ENCODE assay signal across 1 cellular context in genomic region chr7:47580175-47580701, GRCh38.
TF ChIP-seq lines count a peak whose summit lies in the region.

No MANE protein-coding gene starts in this region.

TF ChIP-seq in HepG2, 621 proteins besides CTCF, POLR2A, EP300 and RAD21 (continued from another document and continues in another):
- TF ChIP-seq, protein P1, sequence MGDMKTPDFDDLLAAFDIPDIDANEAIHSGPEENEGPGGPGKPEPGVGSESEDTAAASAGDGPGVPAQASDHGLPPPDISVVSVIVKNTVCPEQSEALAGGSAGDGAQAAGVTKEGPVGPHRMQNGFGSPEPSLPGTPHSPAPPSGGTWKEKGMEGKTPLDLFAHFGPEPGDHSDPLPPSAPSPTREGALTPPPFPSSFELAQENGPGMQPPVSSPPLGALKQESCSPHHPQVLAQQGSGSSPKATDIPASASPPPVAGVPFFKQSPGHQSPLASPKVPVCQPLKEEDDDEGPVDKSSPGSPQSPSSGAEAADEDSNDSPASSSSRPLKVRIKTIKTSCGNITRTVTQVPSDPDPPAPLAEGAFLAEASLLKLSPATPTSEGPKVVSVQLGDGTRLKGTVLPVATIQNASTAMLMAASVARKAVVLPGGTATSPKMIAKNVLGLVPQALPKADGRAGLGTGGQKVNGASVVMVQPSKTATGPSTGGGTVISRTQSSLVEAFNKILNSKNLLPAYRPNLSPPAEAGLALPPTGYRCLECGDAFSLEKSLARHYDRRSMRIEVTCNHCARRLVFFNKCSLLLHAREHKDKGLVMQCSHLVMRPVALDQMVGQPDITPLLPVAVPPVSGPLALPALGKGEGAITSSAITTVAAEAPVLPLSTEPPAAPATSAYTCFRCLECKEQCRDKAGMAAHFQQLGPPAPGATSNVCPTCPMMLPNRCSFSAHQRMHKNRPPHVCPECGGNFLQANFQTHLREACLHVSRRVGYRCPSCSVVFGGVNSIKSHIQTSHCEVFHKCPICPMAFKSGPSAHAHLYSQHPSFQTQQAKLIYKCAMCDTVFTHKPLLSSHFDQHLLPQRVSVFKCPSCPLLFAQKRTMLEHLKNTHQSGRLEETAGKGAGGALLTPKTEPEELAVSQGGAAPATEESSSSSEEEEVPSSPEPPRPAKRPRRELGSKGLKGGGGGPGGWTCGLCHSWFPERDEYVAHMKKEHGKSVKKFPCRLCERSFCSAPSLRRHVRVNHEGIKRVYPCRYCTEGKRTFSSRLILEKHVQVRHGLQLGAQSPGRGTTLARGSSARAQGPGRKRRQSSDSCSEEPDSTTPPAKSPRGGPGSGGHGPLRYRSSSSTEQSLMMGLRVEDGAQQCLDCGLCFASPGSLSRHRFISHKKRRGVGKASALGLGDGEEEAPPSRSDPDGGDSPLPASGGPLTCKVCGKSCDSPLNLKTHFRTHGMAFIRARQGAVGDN (CRISPR knock-in tag; IDR thresholded peaks at IDR 0.05): no peak
- TF ChIP-seq, protein P2, sequence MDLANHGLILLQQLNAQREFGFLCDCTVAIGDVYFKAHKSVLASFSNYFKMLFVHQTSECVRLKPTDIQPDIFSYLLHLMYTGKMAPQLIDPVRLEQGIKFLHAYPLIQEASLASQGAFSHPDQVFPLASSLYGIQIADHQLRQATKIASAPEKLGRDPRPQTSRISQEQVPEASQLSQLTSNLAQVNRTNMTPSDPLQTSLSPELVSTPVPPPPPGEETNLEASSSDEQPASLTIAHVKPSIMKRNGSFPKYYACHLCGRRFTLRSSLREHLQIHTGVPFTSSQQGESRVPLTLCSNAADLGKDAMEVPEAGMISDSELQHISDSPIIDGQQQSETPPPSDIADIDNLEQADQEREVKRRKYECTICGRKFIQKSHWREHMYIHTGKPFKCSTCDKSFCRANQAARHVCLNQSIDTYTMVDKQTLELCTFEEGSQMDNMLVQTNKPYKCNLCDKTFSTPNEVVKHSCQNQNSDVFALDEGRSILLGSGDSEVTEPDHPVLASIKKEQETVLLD (CRISPR knock-in tag; IDR thresholded peaks at IDR 0.05; ENCODE audit: low read depth): no peak
- TF ChIP-seq FOSL1 (CRISPR knock-in tag; IDR thresholded peaks at IDR 0.05; ENCODE audit: borderline replicate concordance): no peak
- TF ChIP-seq ZEB1 (IDR thresholded peaks at IDR 0.05; ENCODE audit: insufficient replicate concordance, low read depth): no peak
- TF ChIP-seq RBAK (CRISPR knock-in tag; IDR thresholded peaks at IDR 0.05): no peak
- no peak for TF ChIP-seq SUZ12 (IDR thresholded peaks at IDR 0.05; ENCODE audit: low read depth, low read length)
- TF ChIP-seq ZSCAN25 (CRISPR knock-in tag; IDR thresholded peaks at IDR 0.05): no peak
- TF ChIP-seq ZNF3 (CRISPR knock-in tag; IDR thresholded peaks at IDR 0.05): no peak
- TF ChIP-seq ZNF773 (CRISPR knock-in tag; IDR thresholded peaks at IDR 0.05; ENCODE audit: borderline replicate concordance): no peak
- no peak for TF ChIP-seq ZNF430 (CRISPR knock-in tag; IDR thresholded peaks at IDR 0.05)
- TF ChIP-seq YY1 (IDR thresholded peaks at IDR 0.05; ENCODE audit: insufficient read depth, insufficient replicate concordance, low read depth, low read length): no peak
- TF ChIP-seq ZNF570 (CRISPR knock-in tag; IDR thresholded peaks at IDR 0.05; ENCODE audit: borderline replicate concordance): no peak
- TF ChIP-seq, protein P3, sequence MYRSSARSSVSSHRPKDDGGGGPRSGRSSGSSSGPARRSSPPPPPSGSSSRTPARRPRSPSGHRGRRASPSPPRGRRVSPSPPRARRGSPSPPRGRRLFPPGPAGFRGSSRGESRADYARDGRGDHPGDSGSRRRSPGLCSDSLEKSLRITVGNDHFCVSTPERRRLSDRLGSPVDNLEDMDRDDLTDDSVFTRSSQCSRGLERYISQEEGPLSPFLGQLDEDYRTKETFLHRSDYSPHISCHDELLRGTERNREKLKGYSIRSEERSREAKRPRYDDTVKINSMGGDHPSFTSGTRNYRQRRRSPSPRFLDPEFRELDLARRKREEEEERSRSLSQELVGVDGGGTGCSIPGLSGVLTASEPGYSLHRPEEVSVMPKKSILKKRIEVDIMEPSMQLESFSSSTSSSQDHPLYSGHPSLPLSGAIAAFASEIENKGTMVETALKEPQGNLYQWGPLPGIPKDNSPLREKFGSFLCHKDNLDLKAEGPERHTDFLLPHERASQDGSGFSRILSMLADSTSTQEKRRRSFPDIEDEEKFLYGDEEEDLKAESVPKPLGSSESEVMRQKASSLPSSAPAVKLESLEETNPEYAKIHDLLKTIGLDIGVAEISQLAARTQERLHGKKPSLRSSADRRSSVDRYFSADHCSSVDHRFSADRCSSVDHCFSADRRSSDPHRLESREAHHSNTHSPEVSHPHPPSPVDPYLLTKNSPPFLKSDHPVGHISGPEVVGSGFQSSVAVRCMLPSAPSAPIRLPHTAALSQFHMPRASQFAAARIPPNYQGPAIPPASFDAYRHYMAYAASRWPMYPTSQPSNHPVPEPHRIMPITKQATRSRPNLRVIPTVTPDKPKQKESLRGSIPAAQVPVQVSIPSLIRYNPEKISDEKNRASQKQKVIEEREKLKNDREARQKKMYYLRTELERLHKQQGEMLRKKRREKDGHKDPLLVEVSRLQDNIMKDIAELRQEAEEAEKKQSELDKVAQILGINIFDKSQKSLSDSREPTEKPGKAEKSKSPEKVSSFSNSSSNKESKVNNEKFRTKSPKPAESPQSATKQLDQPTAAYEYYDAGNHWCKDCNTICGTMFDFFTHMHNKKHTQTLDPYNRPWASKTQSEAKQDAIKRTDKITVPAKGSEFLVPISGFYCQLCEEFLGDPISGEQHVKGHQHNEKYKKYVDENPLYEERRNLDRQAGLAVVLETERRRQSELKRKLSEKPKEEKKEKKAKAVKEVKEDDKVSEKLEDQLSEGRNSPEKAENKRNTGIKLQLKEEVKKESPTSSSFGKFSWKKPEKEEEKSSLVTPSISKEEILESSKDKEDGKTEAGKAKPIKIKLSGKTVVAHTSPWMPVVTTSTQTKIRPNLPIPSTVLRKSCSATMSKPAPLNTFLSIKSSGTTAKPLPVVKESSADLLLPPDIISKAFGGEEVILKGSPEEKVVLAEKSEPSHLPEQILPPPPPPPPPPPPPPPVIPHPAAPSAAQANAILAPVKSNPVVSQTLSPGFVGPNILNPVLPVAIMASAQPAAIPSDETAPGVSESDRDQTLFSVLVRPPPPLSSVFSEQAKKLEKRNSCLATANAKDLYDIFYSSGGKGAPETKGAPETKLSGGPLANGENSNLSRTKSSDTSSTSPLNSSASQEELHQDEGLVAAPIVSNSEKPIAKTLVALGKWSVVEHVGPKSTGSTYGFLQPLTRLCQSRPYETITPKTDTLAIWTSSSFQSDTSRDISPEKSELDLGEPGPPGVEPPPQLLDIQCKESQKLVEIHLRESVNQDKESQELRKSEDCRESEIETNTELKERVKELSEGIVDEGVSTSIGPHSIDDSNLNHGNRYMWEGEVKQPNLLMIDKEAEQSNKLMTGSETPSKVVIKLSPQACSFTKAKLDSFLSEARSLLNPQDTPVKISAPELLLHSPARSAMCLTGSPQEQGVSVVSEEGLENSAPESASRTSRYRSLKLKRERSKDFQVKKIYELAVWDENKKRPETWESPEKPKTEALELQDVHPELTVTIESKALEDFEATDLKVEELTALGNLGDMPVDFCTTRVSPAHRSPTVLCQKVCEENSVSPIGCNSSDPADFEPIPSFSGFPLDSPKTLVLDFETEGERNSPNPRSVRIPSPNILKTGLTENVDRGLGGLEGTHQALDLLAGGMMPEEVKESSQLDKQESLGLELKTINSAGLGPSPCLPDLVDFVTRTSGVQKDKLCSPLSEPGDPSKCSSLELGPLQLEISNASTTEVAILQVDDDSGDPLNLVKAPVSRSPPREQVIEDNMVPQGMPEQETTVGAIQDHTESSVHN (CRISPR knock-in tag; IDR thresholded peaks at IDR 0.05): no peak
- TF ChIP-seq SMC3 (IDR thresholded peaks at IDR 0.05; ENCODE audit: low read length): no peak
- no peak for TF ChIP-seq ELK4 (CRISPR knock-in tag; IDR thresholded peaks at IDR 0.05; ENCODE audit: borderline replicate concordance)
- TF ChIP-seq HDAC2 (CRISPR knock-in tag; IDR thresholded peaks at IDR 0.05): peak; percentile 80
- TF ChIP-seq FOXA1 (IDR thresholded peaks at IDR 0.05): no peak
- TF ChIP-seq FOXA1 (CRISPR knock-in tag; IDR thresholded peaks at IDR 0.05): peak; percentile 90
- TF ChIP-seq PAF1 (CRISPR knock-in tag; IDR thresholded peaks at IDR 0.05): no peak
- TF ChIP-seq, protein P4, sequence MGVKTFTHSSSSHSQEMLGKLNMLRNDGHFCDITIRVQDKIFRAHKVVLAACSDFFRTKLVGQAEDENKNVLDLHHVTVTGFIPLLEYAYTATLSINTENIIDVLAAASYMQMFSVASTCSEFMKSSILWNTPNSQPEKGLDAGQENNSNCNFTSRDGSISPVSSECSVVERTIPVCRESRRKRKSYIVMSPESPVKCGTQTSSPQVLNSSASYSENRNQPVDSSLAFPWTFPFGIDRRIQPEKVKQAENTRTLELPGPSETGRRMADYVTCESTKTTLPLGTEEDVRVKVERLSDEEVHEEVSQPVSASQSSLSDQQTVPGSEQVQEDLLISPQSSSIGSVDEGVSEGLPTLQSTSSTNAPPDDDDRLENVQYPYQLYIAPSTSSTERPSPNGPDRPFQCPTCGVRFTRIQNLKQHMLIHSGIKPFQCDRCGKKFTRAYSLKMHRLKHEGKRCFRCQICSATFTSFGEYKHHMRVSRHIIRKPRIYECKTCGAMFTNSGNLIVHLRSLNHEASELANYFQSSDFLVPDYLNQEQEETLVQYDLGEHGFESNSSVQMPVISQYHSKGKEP (CRISPR knock-in tag; IDR thresholded peaks at IDR 0.05): no peak
- TF ChIP-seq ZNF225 (CRISPR knock-in tag; IDR thresholded peaks at IDR 0.05): no peak
- TF ChIP-seq REST (IDR thresholded peaks at IDR 0.05; ENCODE audit: borderline replicate concordance in 1 of 2, low read depth in 1 of 2, low read length in 2 of 2): no peak
- TF ChIP-seq ZNF207 (IDR thresholded peaks at IDR 0.05; ENCODE audit: borderline replicate concordance): no peak
- TF ChIP-seq ZNF784 (CRISPR knock-in tag; IDR thresholded peaks at IDR 0.05; ENCODE audit: borderline replicate concordance): no peak
- TF ChIP-seq TEAD2 (CRISPR knock-in tag; IDR thresholded peaks at IDR 0.05): no peak
- no peak for TF ChIP-seq ZNF782 (CRISPR knock-in tag; IDR thresholded peaks at IDR 0.05; ENCODE audit: borderline replicate concordance)
- TF ChIP-seq ZNF790 (CRISPR knock-in tag; IDR thresholded peaks at IDR 0.05; ENCODE audit: borderline replicate concordance): no peak
- no peak for TF ChIP-seq MAFF (IDR thresholded peaks at IDR 0.05; ENCODE audit: low read depth, low read length)
- no peak for TF ChIP-seq MAFK (conservative IDR thresholded peaks at IDR 0.05 in 1 of 2, IDR thresholded peaks at IDR 0.05 in 1 of 2; ENCODE audit: low read length in 2 of 2)
- peak; percentile 55; the same call in 1 of the 2 replicates for TF ChIP-seq ZMYM3 (CRISPR knock-in tag; IDR thresholded peaks at IDR 0.05)
- TF ChIP-seq ETV6 (CRISPR knock-in tag; conservative IDR thresholded peaks at IDR 0.05): no peak
- TF ChIP-seq KMT2A (CRISPR knock-in tag; IDR thresholded peaks at IDR 0.05): no peak
- TF ChIP-seq TBP (CRISPR knock-in tag; IDR thresholded peaks at IDR 0.05): no peak
- TF ChIP-seq THRA (CRISPR knock-in tag; IDR thresholded peaks at IDR 0.05; ENCODE audit: borderline replicate concordance): peak; percentile 82; the same call in 1 of the 2 replicates
- TF ChIP-seq ZNF619 (CRISPR knock-in tag; IDR thresholded peaks at IDR 0.05): no peak
- TF ChIP-seq MZF1 (CRISPR knock-in tag; IDR thresholded peaks at IDR 0.05; ENCODE audit: borderline replicate concordance): no peak
- no peak for TF ChIP-seq RFXANK (CRISPR knock-in tag; IDR thresholded peaks at IDR 0.05)
